Comparison of ENCODE assay signal across 1 cellular context in genomic region chr3:123780656-123781055, GRCh38.
TF ChIP-seq lines count a peak whose summit lies in the region.

No MANE protein-coding gene starts in this region.

TF ChIP-seq in IMR-90, 13 proteins besides CTCF, POLR2A, EP300 and RAD21 (continued from another document):
- TF ChIP-seq RFX5 (IDR thresholded peaks at IDR 0.05; ENCODE audit: low read depth, low read length), result no peak
- no peak for TF ChIP-seq MXI1 (IDR thresholded peaks at IDR 0.05; ENCODE audit: borderline replicate concordance, low read depth, low read length)
- no peak for TF ChIP-seq MAFK (IDR thresholded peaks at IDR 0.05; ENCODE audit: low read depth, low read length)
- TF ChIP-seq NFE2L2 (IDR thresholded peaks at IDR 0.05; ENCODE audit: low read depth, low read length), result peak; percentile 66; the same call in 1 of the 2 replicates
